Comparison of ENCODE assay signal across 12 cellular contexts in the genomic region with DNA sequence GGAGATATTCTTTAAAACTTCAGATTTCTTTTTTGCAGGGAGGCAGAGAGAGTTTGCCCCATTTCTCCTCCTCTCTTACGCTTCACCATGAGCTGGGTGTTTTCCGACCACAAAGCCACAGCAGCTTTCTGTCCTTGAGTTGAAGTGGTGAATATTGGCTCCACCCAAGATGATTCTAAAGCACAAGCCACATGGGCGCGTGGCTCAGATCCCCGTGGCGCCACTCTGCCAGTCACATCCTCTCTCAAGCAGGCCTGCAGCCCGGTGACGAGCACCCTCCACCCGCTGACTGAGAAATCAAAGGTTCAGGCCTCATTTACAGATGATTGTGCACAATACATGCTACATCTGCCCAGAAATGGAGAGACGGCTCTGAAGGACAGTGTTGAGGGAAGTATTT. TPM values are rescaled to one million over a fixed set of nuclear protein-coding genes. Genes with fewer than 3 reads are reported as not detected.
DNase-seq lines count a peak whose midpoint lies in the region; ATAC-seq and TF ChIP-seq lines count a peak whose summit lies in the region.
"Had no signal": no experiment of that assay in that cellular context is flagged by ENCODE, and none has a peak within 500 bp of the region (broad histone marks: within the 10 kb centered on the region; RNA-seq: fewer than 3 reads in every experiment).

No MANE protein-coding gene starts in this region.

- H3K9me3 ChIP-seq in right atrium auricular region: no peaks in the 10 kb centered on the region
- H3K9me3 ChIP-seq: breast epithelium, thoracic aorta had no signal

- no peaks in the 10 kb centered on the region for H3K36me3 ChIP-seq in right atrium auricular region
- H3K36me3 ChIP-seq: breast epithelium, thoracic aorta had no signal

- H3K4me3 Mint-ChIP-seq in activated CD4-positive, alpha-beta memory T cell treated with anti-CD3 and anti-CD28 coated beads for 36 hours: no peak overlapping the region

- peaks cover 26% of the 10 kb centered on the region for H3K4me1 Mint-ChIP-seq in activated CD4-positive, alpha-beta memory T cell treated with anti-CD3 and anti-CD28 coated beads for 36 hours (ENCODE audit: low read depth)

- ATAC-seq in HG02981 (IDR thresholded peaks at IDR 0.05; ENCODE audit: unreplicated experiment): no peak
- ATAC-seq: left colon had no signal

- H3K4me3 ChIP-seq in right atrium auricular region: no peak overlapping the region
- H3K4me3 ChIP-seq: breast epithelium, thoracic aorta had no signal

- TF ChIP-seq CTCF in right atrium auricular region (IDR thresholded peaks at IDR 0.05): no peak

- DNase-seq in activated gamma-delta T cell treated with Interleukin-2 at 50 U/mL for 16 hours (peak; percentile 47), activated gamma-delta T cell (lab: John Stamatoyannopoulos, UW) (no peak), mucosa of gallbladder (ENCODE audit: low spot score) (peak; percentile 45), right atrium auricular region (ENCODE audit: low spot score) (no peak), dermis blood vessel endothelial cell (no peak), HPDE6-E6E7 (ENCODE audit: extremely low spot score) (no peak)
- DNase-seq in activated CD4-positive, alpha-beta memory T cell treated with anti-CD3 and anti-CD28 coated beads for 36 hours: peak; percentile 89
- DNase-seq: 8988T had no signal

- H3K4me1 ChIP-seq in right atrium auricular region: peaks cover 0 to 3% of the 10 kb centered on the region in 2 donors
- H3K4me1 ChIP-seq: breast epithelium had no signal

- CTCF ChIA-PET in activated CD4-positive, alpha-beta memory T cell treated with anti-CD3 and anti-CD28 coated beads for 36 hours (lab: Charles Lee): no interaction called here

- no peaks in the 10 kb centered on the region for H3K9me3 Mint-ChIP-seq in activated CD4-positive, alpha-beta memory T cell treated with anti-CD3 and anti-CD28 coated beads for 36 hours

- H3K27me3 ChIP-seq in right atrium auricular region: peaks cover 0 to 2% of the 10 kb centered on the region in 2 donors

- intact Hi-C loops in activated CD4-positive, alpha-beta memory T cell treated with anti-CD3 and anti-CD28 coated beads for 36 hours (cut with micrococcal nuclease): loop anchor here (1.0 kb wide), 1 partner anchor 27 kb away; a partner anchor contains a TSS

- H3K27me3 Mint-ChIP-seq in activated CD4-positive, alpha-beta memory T cell treated with anti-CD3 and anti-CD28 coated beads for 36 hours: peaks cover 32% of the 10 kb centered on the region

- no peaks in the 10 kb centered on the region for H3K36me3 Mint-ChIP-seq in activated CD4-positive, alpha-beta memory T cell treated with anti-CD3 and anti-CD28 coated beads for 36 hours

- no peak overlapping the region for H3K27ac ChIP-seq in right atrium auricular region
- H3K27ac ChIP-seq: breast epithelium, thoracic aorta had no signal

- H3K27ac Mint-ChIP-seq in activated CD4-positive, alpha-beta memory T cell treated with anti-CD3 and anti-CD28 coated beads for 36 hours: peak overlapping the region; percentile 10

- POLR2A ChIA-PET in activated CD4-positive, alpha-beta memory T cell treated with anti-CD3 and anti-CD28 coated beads for 36 hours (lab: Charles Lee): interaction anchor here (1.4 kb wide), 1 partner anchor 28 kb away, joined by 8 read pairs; a partner anchor contains a TSS

RNA-seq across cellular contexts. Expression of a gene that starts 27.6 kb away (rescaled TPM):
- 1 to 10 TPM; 1.4 to 2.6 TPM for total RNA-seq in activated CD4-positive, alpha-beta memory T cell treated with anti-CD3 and anti-CD28 coated beads for 36 hours
- 1.8 TPM for total RNA-seq in mucosa of gallbladder
- under 1 TPM in 1 of 2 donors, not detected in 1; 0.79 TPM for total RNA-seq in right atrium auricular region
- total RNA-seq in dermis blood vessel endothelial cell: 0.23 and 1.4 TPM in 2 replicates
- total RNA-seq: thoracic aorta had no signal

Comparison
In these comparisons a context has a peak if more than half of its experiments do, and no peak if none do; other contexts are left out.
1. DNase-seq: peak in activated gamma-delta T cell treated with Interleukin-2 at 50 U/mL for 16 hours (single experiment), activated CD4-positive, alpha-beta memory T cell treated with anti-CD3 and anti-CD28 coated beads for 36 hours (single experiment) and mucosa of gallbladder (single experiment); none in activated gamma-delta T cell (single experiment), right atrium auricular region (single experiment), dermis blood vessel endothelial cell (single experiment) and HPDE6-E6E7 (single experiment).